Comparison of ENCODE assay signal across 8 cellular contexts in the genomic region with DNA sequence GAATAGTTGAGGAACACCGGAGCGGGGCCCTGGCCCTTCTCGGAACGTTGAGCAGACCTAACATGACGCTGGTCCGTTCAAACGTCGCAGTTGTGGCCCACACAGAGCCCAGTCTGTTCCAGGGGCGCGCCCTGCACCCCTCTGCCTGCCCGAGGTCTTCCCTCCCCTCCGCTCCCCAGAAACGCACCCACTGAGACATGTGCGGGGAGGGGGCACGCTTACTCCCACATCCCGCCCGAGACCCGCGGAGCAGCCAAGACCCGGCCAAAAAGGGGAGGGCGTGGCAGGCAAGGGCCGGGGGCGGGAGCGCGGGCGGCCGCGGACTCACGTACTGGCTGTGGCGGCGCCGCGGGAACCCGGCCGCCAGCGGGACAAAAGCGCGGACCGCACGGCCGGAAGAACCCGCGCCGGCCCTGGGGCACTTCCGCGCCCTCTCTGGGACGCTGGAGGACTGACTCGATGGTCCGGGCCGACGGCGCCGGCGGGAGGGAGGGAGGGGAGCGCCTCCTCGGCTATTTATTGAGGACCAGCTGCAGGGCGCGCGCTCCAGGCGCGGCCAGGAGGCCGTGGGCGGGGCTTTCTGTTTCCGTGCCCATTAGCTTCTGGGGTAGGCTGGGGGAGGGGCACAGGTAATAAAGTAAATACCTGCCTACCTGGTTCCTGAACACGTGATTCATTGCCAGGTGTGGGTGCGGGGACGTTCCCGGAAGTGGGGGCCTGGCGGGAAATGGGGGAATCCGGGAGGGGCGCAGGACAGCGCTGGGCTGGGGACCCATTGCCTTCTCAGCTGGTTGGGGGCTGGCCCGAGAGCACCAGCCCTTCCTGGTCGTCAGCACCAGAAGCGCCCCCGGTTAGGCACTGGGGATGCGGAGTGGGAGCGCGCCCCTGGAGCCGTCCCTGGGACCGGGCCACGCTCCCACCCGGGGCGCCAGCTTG. TPM values are rescaled to one million over a fixed set of nuclear protein-coding genes. Genes with fewer than 3 reads are reported as not detected.
A peak's percentile ranks its signal among the peaks of the same experiment; 100 is the strongest.
DNase-seq lines count a peak whose midpoint lies in the region; ATAC-seq, FAIRE-seq and TF ChIP-seq lines count a peak whose summit lies in the region.

A gene (minus strand): TSS at position 390 of the 936 bp plus-strand sequence. CDS start 57 bp downstream, at position 333.

- no peak; the same call in 1 of the 2 replicates for TF ChIP-seq CTCF in BE2C (IDR thresholded peaks at IDR 0.05; ENCODE audit: low read depth, low read length)

- H3K4me1 ChIP-seq in BE2C: no peaks in the 10 kb centered on the region

- no peaks in the 10 kb centered on the region; the same call in 1 of the 2 replicates for H3K9me3 ChIP-seq in BE2C

- intact Hi-C loops in left colon (cut with DNase I, micrococcal nuclease): no loop called here

- H3K27ac ChIP-seq in cingulate gyrus (ENCODE audit: low read depth, low read length): peak within 1 kb of the TSS; percentile 81

- no peaks in the 10 kb centered on the region for H3K27me3 ChIP-seq in BE2C

- FAIRE-seq in GM19239 (lab: Jason Lieb, UNC): peak; percentile 56

- ATAC-seq in HG03442 (IDR thresholded peaks at IDR 0.05; ENCODE audit: unreplicated experiment) (peak; percentile 86), left colon (peak; percentile 89)

- H3K4me3 ChIP-seq in BE2C (ENCODE audit: low read depth, low read length): peak within 1 kb of the TSS; percentile 93

- DNase-seq in BE2C (peak; percentile 95), GM19239 (ENCODE audit: insufficient read length, low spot score) (peak; percentile 71), NCI-H510A treated with DMSO at 0.1 percent for 48 hours (lab: John Stamatoyannopoulos, UW) (peak; percentile 69), left colon (peak; percentile 98)
- DNase-seq in activated CD4-positive, alpha-beta T cell treated with anti-CD3 and anti-CD28 coated beads for 4 hours: peak; percentile 79 to 80
- peak; percentile 76 to 82 for DNase-seq in stimulated activated CD4-positive, alpha-beta T cell treated with anti-CD3 and anti-CD28 coated beads, Interleukin-1b, Interleukin-23, amount 100 ng/mL, for 4 hours (ENCODE audit: low read depth in 2 of 2)

- H3K36me3 ChIP-seq in BE2C: no peaks in the 10 kb centered on the region; the same call in 1 of the 2 replicates

RNA-seq across cellular contexts. Expression of the gene that starts here (rescaled TPM):
- polyA plus RNA-seq in BE2C (2012; ENCODE audit: insufficient read depth, insufficient read length, low read depth): 44.8 TPM
- 10 to 100 TPM; 32.0 to 35.8 TPM for total RNA-seq in left colon

Comparison
In these comparisons a context has a peak if more than half of its experiments do, and no peak if none do; other contexts are left out.
1. Peak in every context shown above with its lines: DNase-seq, ATAC-seq, H3K4me3 ChIP-seq and H3K27ac ChIP-seq.